Comparison of ENCODE assay signal across 1 cellular context in the genomic region with DNA sequence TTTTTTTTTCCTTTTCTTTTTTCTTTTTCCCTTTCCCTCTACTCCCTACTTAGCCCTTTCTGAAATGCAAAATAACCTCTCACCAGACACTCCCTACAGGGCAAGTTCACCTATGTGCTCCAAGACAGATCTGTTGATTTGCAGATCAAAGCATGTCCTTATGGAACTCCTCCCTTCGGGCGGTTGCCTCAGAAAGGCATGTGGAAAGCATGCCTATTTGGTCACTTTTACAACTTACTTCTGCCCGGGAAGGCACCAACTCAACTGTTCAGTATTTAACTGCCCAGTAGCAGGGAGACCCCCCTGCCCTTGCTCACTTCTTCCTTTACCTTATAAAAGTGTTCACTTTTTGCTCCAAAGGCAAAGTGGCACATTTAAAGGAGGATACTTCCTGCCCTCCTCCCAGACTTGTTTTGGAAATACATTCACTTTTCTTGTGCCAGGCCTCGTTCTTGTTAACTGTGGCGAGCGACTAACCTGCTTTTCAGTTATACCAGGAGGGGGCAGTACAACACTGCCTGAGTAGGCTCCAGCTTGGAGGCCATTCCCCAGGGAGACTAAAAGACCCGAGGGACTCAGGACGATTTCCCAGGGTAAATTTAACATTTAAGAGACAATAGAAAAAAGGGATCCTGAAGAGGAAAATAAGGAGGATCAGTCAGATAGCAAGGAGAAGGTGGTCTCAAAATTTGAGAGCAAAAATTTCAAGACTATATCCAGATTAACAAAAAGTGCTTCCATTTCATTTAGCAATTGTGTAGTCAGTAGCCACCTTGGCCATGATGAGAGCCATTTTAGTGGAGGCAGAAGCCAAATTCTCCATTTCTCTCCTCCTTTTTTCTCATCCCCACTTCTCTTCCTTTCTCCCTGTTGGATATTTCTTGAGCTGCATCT.
TF ChIP-seq lines count a peak whose summit lies in the region.

No MANE protein-coding gene starts in this region.

TF ChIP-seq in endothelial cell of umbilical vein, 7 proteins besides CTCF, POLR2A, EP300 and RAD21:
- TF ChIP-seq FOS (IDR thresholded peaks at IDR 0.05; ENCODE audit: borderline replicate concordance, insufficient read depth, low read length) = no peak
- no peak for TF ChIP-seq JUN (IDR thresholded peaks at IDR 0.05; ENCODE audit: borderline replicate concordance, insufficient read depth, insufficient read length, low read depth)
- TF ChIP-seq POLR2AphosphoS5 (IDR thresholded peaks at IDR 0.05; ENCODE audit: insufficient read depth, low read depth, low read length) = no peak
- TF ChIP-seq EZH2 (IDR thresholded peaks at IDR 0.05; ENCODE audit: borderline replicate concordance, low read depth, low read length, severe bottlenecking) = no peak
- TF ChIP-seq, protein P1, sequence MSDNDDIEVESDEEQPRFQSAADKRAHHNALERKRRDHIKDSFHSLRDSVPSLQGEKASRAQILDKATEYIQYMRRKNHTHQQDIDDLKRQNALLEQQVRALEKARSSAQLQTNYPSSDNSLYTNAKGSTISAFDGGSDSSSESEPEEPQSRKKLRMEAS (IDR thresholded peaks at IDR 0.05; ENCODE audit: insufficient read depth, insufficient read length) = no peak
